In genomic region chr13:27449936-27450828, GRCh38 we compare ENCODE assay signal across 8 cellular contexts. TPM values are rescaled to one million over a fixed set of nuclear protein-coding genes. Genes with fewer than 3 reads are reported as not detected.
DNase-seq lines count a peak whose midpoint lies in the region; ATAC-seq and TF ChIP-seq lines count a peak whose summit lies in the region.

Gene MTIF3, minus strand, starts transcription at chr13:27450564. Its CDS starts 10,116 bp downstream, at chr13:27440448.

- DNase-seq in DMS 273 (lab: John Stamatoyannopoulos, UW; ENCODE audit: unreplicated experiment) (peak; percentile 96), HuH-7.5 (ENCODE audit: low spot score) (peak; percentile 82), OCI-LY7 (ENCODE audit: low spot score) (peak; percentile 99), activated T-cell treated with anti-CD3 and anti-CD28 coated beads for 24 hours (ENCODE audit: low read depth) (peak; percentile 94), epidermal melanocyte (ENCODE audit: insufficient read length, low spot score) (peak; percentile 73)
- peak; percentile 93 to 97 for DNase-seq in stimulated activated CD8-positive, alpha-beta memory T cell treated with anti-CD3 and anti-CD28 coated beads, Interleukin-4, amount 100 ng/mL, for 1 hour (ENCODE audit: low read depth in 2 of 2, low spot score in 1 of 2)

- no peaks in the 10 kb centered on the region for H3K9me3 ChIP-seq in OCI-LY7 (ENCODE audit: low read length)
- H3K9me3 ChIP-seq in mononuclear cell (ENCODE audit: low read depth, low read length): no peaks in the 10 kb centered on the region

- H3K27me3 ChIP-seq in mononuclear cell (ENCODE audit: insufficient read depth, low read length): no peaks in the 10 kb centered on the region

- peak; percentile 83 for ATAC-seq in GM21526 (IDR thresholded peaks at IDR 0.05; ENCODE audit: low FRiP score, unreplicated experiment)

- TSS peak; percentile 82 for BruUV-seq in OCI-LY7 (replicated peaks; lab: Mats Ljungman, UMichigan)

- H3K4me1 ChIP-seq in OCI-LY7 (ENCODE audit: insufficient read depth, low read length, poor library complexity, severe bottlenecking) (peaks cover 57% of the 10 kb centered on the region), mononuclear cell (ENCODE audit: insufficient read depth, low read length) (peaks cover 56% of the 10 kb centered on the region)

- TF ChIP-seq CTCF in OCI-LY7 (conservative IDR thresholded peaks at IDR 0.05; ENCODE audit: low read length): peak; percentile 23; the same call in 1 of the 2 replicates

- H3K4me2 ChIP-seq in OCI-LY7 (ENCODE audit: low read length): peak within 1 kb of the TSS; percentile 79

- H2AFZ ChIP-seq in OCI-LY7 (ENCODE audit: low read length): peak within 1 kb of the TSS; percentile 71; the same call in 1 of the 2 replicates

- CTCF ChIA-PET in OCI-LY7 (lab: Charles Lee; ENCODE audit: unreplicated experiment): interaction anchor here (1.4 kb wide), 2 partner anchors 22 to 24 kb away, joined by 4 to 6 read pairs; no protein-coding TSS in a partner anchor

- no peaks in the 10 kb centered on the region for H3K36me3 ChIP-seq in OCI-LY7 (ENCODE audit: insufficient read depth, low read length)

- no peaks in the 10 kb centered on the region for H4K20me1 ChIP-seq in OCI-LY7 (ENCODE audit: insufficient read depth, low read length)

- no peaks in the 10 kb centered on the region for H3K9me2 ChIP-seq in OCI-LY7 (ENCODE audit: insufficient read depth, low read length)

- POLR2A ChIA-PET in OCI-LY7 (lab: Charles Lee): interaction anchor here (3.2 kb wide), 1 partner anchor 24 kb away, joined by 38 read pairs; the partner anchor contains the start of gene GTF3A

- H3K4me3 ChIP-seq in OCI-LY7 (ENCODE audit: low read depth, low read length, poor library complexity, severe bottlenecking) (peak within 1 kb of the TSS; percentile 78), mononuclear cell (ENCODE audit: low read length) (peak within 1 kb of the TSS; percentile 85)

- peaks cover 43% of the 10 kb centered on the region for H3K79me2 ChIP-seq in OCI-LY7 (ENCODE audit: insufficient read depth, low read depth, low read length)

- intact Hi-C loops in OCI-LY7 (cut with micrococcal nuclease; ENCODE audit: unreplicated experiment): loop anchor here (1.0 to 10.0 kb wide), 3 partner anchors 25 to 275 kb away; partner anchors contain the start of genes LNX2, POLR1D and USP12

- H3K27ac ChIP-seq in OCI-LY7 (ENCODE audit: low read depth, low read length, poor library complexity, severe bottlenecking): peak within 1 kb of the TSS; percentile 95

RNA-seq across cellular contexts. Expression of gene MTIF3, which starts in this region (rescaled TPM):
- 37.9 and 56.3 TPM in 2 replicates for total RNA-seq in OCI-LY7 (2014; rRNA removed; shearing (Covaris generic))
- total RNA-seq in OCI-LY7 (2022): 42.9 and 51.2 TPM in 2 replicates
- total RNA-seq in mononuclear cell: 29.7 TPM

Comparison
In these comparisons a context has a peak if more than half of its experiments do, and no peak if none do; other contexts are left out.
1. Peak in every context shown above with its lines: DNase-seq, ATAC-seq, H3K4me3 ChIP-seq and H3K27ac ChIP-seq.